9 cellular contexts compared by ENCODE assay signal in the genomic region with DNA sequence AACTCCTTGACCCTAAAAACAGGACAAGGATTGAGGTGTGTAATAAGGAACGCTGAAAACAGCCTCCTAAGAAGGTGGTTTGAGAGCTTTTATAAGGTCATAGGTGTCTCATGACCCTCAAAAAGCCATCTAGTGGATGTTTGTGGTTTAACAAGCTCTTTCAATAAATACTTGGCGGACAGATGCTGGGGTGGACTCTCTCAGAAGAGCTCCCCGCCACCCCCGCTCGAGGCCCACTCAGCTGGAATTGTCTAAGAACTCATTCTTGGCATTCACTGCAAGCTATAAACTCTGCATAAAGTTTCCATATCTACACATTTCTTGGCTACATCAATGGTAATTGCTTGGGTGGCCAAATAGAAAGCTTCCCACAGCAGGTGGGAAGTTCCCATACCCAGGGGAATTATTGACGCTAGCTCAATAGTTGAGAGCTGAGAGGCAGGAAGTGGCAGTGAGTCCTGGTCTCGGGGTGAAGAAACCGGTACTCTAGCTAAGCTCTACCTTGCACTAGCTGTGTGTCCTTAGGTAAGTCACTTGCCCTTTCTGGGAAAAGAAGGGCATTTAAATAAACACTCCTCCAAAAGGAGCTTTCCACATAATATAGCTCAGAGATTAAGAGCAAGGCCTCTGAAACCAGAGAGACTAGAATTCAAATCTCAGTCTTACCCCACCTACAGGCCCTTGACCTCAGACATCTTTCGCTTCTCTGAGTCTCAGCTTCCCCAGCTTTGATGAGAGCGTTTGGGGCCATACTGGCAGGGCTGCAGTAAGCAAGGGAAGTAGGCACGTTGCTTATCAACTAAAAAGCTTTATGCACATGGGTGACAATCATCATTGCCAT. TPM values are rescaled to one million over a fixed set of nuclear protein-coding genes. Genes with fewer than 3 reads are reported as not detected.
DNase-seq lines count a peak whose midpoint lies in the region; ATAC-seq, FAIRE-seq and TF ChIP-seq lines count a peak whose summit lies in the region.
"Had no signal": no experiment of that assay in that cellular context is flagged by ENCODE, and none has a peak within 500 bp of the region (broad histone marks: within the 10 kb centered on the region; RNA-seq: fewer than 3 reads in every experiment).

No MANE protein-coding gene starts in this region.

- TF ChIP-seq CTCF in D721Med (IDR thresholded peaks at IDR 0.05; ENCODE audit: insufficient read depth, missing control alignments) (peak; percentile 20), PC-3 (conservative IDR thresholded peaks at IDR 0.05; ENCODE audit: low read depth, low read length) (peak; percentile 61)

- H3K27me3 ChIP-seq in PC-3 (ENCODE audit: low read length), result peaks cover 44% of the 10 kb centered on the region

- H3K9me2 ChIP-seq in PC-3 (replicated peaks; ENCODE audit: low read length), result no peaks in the 10 kb centered on the region

- no peak overlapping the region for H3K9ac ChIP-seq in PC-3 (ENCODE audit: low read length)

- H4K20me1 ChIP-seq in PC-3 (ENCODE audit: low read length), result no peaks in the 10 kb centered on the region

- CTCF ChIA-PET in PC-3 (lab: Charles Lee), result interaction anchor here (0.5 to 1.3 kb wide), 5 partner anchors 9 to 65 kb away, joined by 3 to 7 read pairs (median 4); no protein-coding TSS in a partner anchor

- POLR2A ChIA-PET in PC-3 (lab: Charles Lee; ENCODE audit: unreplicated experiment), result no interaction called here

- peak; percentile 72 for ATAC-seq in GM19023 (IDR thresholded peaks at IDR 0.05; ENCODE audit: unreplicated experiment)
- ATAC-seq in HG03064 (IDR thresholded peaks at IDR 0.05; ENCODE audit: low read depth, unreplicated experiment), result peak; percentile 63
- ATAC-seq in PC-3, result no peak

- H3K4me1 ChIP-seq in PC-3 (ENCODE audit: insufficient read depth, low read length), result peaks cover 10% of the 10 kb centered on the region
- H3K4me1 ChIP-seq: SJCRH30 had no signal

- H3K4me2 ChIP-seq in PC-3 (ENCODE audit: low read length), result no peak overlapping the region

- no peaks in the 10 kb centered on the region for H3F3A ChIP-seq in PC-3 (ENCODE audit: low read length, unreplicated experiment)

- no TSS peak for BruUV-seq in PC-3 (replicated peaks; lab: Mats Ljungman, UMichigan)

- no peak for DNase-seq in D721Med (ENCODE audit: insufficient read length, low spot score)
- DNase-seq in PC-3, result peak; percentile 51
- peak; percentile 49 for DNase-seq in myocyte (ENCODE audit: low read depth)
- DNase-seq in anterior cingulate cortex (lab: John Stamatoyannopoulos, UW), result no peak
- no peak for DNase-seq in urothelium cell line (ENCODE audit: low spot score)
- no peak for DNase-seq in activated naive CD4-positive, alpha-beta T cell treated with anti-CD3 and anti-CD28 coated beads, Interleukin-2, amount 50 U/mL, for 16 hours

- no peaks in the 10 kb centered on the region for H3K79me2 ChIP-seq in PC-3 (ENCODE audit: low read length)

- no peak overlapping the region for H3K4me3 ChIP-seq in PC-3 (ENCODE audit: low read length)
- H3K4me3 ChIP-seq: SJCRH30 had no signal

- no peak overlapping the region for H3K27ac ChIP-seq in PC-3 (ENCODE audit: low read length)
- H3K27ac ChIP-seq: SJCRH30 had no signal

- intact Hi-C loops in PC-3 (cut with micrococcal nuclease), result loop anchor here (5.0 kb wide), 1 partner anchor 496 kb away; no protein-coding TSS in a partner anchor

- no peak for FAIRE-seq in D721Med (lab: Jason Lieb, UNC)
- FAIRE-seq in urothelium cell line (lab: Jason Lieb, UNC), result no peak

- no peaks in the 10 kb centered on the region for H3K9me3 ChIP-seq in PC-3 (ENCODE audit: low read length)
- H3K9me3 ChIP-seq: SJCRH30 had no signal

- no peak overlapping the region for H2AFZ ChIP-seq in PC-3 (ENCODE audit: low read length)

- no peaks in the 10 kb centered on the region for H3K36me3 ChIP-seq in PC-3 (ENCODE audit: low read depth, low read length)
- H3K36me3 ChIP-seq: SJCRH30 had no signal

RNA-seq across cellular contexts. Expression of a gene that starts 6.4 kb away (rescaled TPM):
- total RNA-seq in PC-3 (2014; rRNA removed), result not detected in 2 replicates
- not detected in 2 replicates for total RNA-seq in myocyte
- not detected for polyA plus RNA-seq in myocyte (2012)
- total RNA-seq: SJCRH30 had no signal

RNA-seq across cellular contexts. Expression of a gene that starts 22.1 kb away (rescaled TPM):
- not detected in 2 replicates for total RNA-seq in PC-3 (2014; rRNA removed)
- total RNA-seq in myocyte, result not detected in 2 replicates
- not detected for polyA plus RNA-seq in myocyte (2012)
- total RNA-seq: SJCRH30 had no signal

RNA-seq across cellular contexts. Expression of a gene that starts 38.6 kb away (rescaled TPM):
- total RNA-seq in PC-3 (2014; rRNA removed) (not detected in 2 replicates), myocyte (not detected in 2 replicates)
- not detected for polyA plus RNA-seq in myocyte (2012)
- total RNA-seq: SJCRH30 had no signal

Comparison
In these comparisons a context has a peak if more than half of its experiments do, and no peak if none do; other contexts are left out.
1. DNase-seq: peak in PC-3 (single experiment) and myocyte (single experiment); none in D721Med (single experiment), anterior cingulate cortex (0 of 58), urothelium cell line (single experiment) and activated naive CD4-positive, alpha-beta T cell treated with anti-CD3 and anti-CD28 coated beads, Interleukin-2, amount 50 U/mL, for 16 hours (single experiment).